12 cellular contexts compared by ENCODE assay signal in the genomic region with DNA sequence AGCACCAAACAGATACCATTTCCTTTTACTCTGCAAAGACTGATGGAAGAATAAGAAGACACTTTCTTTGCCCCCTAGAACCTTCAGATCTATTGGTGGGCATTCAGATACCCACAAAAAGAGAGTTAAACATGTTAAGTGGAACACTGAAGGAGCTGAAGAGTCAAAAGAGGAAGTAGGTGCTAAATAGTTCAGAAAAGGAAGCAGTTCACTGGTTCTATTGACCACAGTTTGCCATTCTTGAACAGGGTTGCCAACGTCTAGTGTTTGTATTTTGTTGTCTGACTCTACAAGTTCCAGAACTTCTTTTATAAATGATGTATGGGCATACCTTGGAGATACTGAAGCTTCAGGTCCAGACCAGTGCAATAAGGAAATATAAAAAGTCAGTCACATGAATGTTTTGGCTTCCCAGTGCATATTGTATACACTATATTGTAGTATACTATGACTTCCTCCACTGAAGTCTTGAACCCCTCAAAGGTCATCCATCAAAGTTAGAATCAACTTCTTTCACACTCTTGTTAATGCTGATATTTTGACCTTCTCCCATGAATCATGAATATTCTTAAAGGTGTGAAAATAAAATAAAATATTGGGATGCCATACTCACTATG. TPM values are rescaled to one million over a fixed set of nuclear protein-coding genes. Genes with fewer than 3 reads are reported as not detected.
DNase-seq lines count a peak whose midpoint lies in the region; ATAC-seq and TF ChIP-seq lines count a peak whose summit lies in the region.
"Had no signal": no experiment of that assay in that cellular context is flagged by ENCODE, and none has a peak within 500 bp of the region (broad histone marks: within the 10 kb centered on the region; RNA-seq: fewer than 3 reads in every experiment).

No MANE protein-coding gene starts in this region.

- TF ChIP-seq CTCF in mucosa of descending colon (IDR thresholded peaks at IDR 0.05) (no peak), adrenal gland (IDR thresholded peaks at IDR 0.05) (no peak), GM13977 (IDR thresholded peaks at IDR 0.05; ENCODE audit: extremely low read depth, insufficient read depth, missing control alignments) (no peak), heart right ventricle (IDR thresholded peaks at IDR 0.05) (no peak), uterus (IDR thresholded peaks at IDR 0.05) (no peak)

- no peaks in the 10 kb centered on the region for H3K36me3 ChIP-seq in mucosa of descending colon (ENCODE audit: low read depth)
- no peaks in the 10 kb centered on the region for H3K36me3 ChIP-seq in adrenal gland (replicated peaks in 1 of 2)
- H3K36me3 ChIP-seq in heart right ventricle: no peaks in the 10 kb centered on the region
- H3K36me3 ChIP-seq in uterus: no peaks in the 10 kb centered on the region

- in situ Hi-C loops in GM13977 (cut with MboI; ENCODE audit: low pct_unique_long_range_greater_than_20kb, low sequenced_read_pairs, unreplicated experiment): no loop called here

- ATAC-seq in GM18909 (IDR thresholded peaks at IDR 0.05; ENCODE audit: poor library complexity, unreplicated experiment) (peak; percentile 93), HG02763 (IDR thresholded peaks at IDR 0.05; ENCODE audit: unreplicated experiment) (peak; percentile 83), mucosa of descending colon (peak; percentile 64), heart right ventricle (no peak)

- no peak for TF ChIP-seq POLR2A in adrenal gland (IDR thresholded peaks at IDR 0.05)
- TF ChIP-seq POLR2A in uterus (IDR thresholded peaks at IDR 0.05): no peak

- 54 to 79% (median 56%) methylated on average over 1 of the region's 1 CpG for WGBS in adrenal gland, 4 donors
- 74 to 77% methylated on average over 1 of the region's 1 CpG for WGBS in heart right ventricle, 2 donors

- peak; percentile 36 for DNase-seq in KG1 (lab: John Stamatoyannopoulos, UW)
- no peak for DNase-seq in mucosa of descending colon
- no peak for DNase-seq in adrenal gland
- no peak for DNase-seq in GM13977 (ENCODE audit: low spot score)
- no peak for DNase-seq in heart right ventricle
- DNase-seq in uterus: no peak
- DNase-seq: activated naive CD4-positive, alpha-beta T cell treated with anti-CD3 and anti-CD28 coated beads for 36 hours; NCI-H1105; T-cell had no signal

- intact Hi-C loops in mucosa of descending colon (cut with DNase I, micrococcal nuclease) (no loop called here), adrenal gland (cut with DNase I) (no loop called here), heart right ventricle (cut with DNase I) (loop anchor here in 2 of 10 donors (5.0 to 10.0 kb wide), 3 partner anchors 314 to 716 kb away; no protein-coding TSS in a partner anchor), uterus (cut with DNase I; ENCODE audit: low total_unique reads) (no loop called here)

- H3K27ac ChIP-seq in adrenal gland (no peak overlapping the region), heart right ventricle (no peak overlapping the region), uterus (no peak overlapping the region)

- peaks cover 21% of the 10 kb centered on the region for H3K4me1 ChIP-seq in mucosa of descending colon (ENCODE audit: low read depth)
- peaks cover 0 to 6% of the 10 kb centered on the region in 2 donors for H3K4me1 ChIP-seq in adrenal gland (replicated peaks in 1 of 2)
- peaks cover 0 to 30% (median 0%) of the 10 kb centered on the region in 9 donors for H3K4me1 ChIP-seq in heart right ventricle
- no peaks in the 10 kb centered on the region for H3K4me1 ChIP-seq in uterus

- H3K4me3 ChIP-seq in mucosa of descending colon (no peak overlapping the region), adrenal gland (no peak overlapping the region), heart right ventricle (no peak overlapping the region), uterus (no peak overlapping the region)

- H3K9me3 ChIP-seq in mucosa of descending colon (no peaks in the 10 kb centered on the region), adrenal gland (replicated peaks in 1 of 3) (no peaks in the 10 kb centered on the region), heart right ventricle (no peaks in the 10 kb centered on the region), uterus (no peaks in the 10 kb centered on the region)

- H3K27me3 ChIP-seq in adrenal gland (no peaks in the 10 kb centered on the region), heart right ventricle (no peaks in the 10 kb centered on the region), uterus (no peaks in the 10 kb centered on the region)

RNA-seq across cellular contexts. Expression of a gene that starts 47.5 kb away (rescaled TPM):
- 100 to 1,000 TPM in 2 of 3 donors, 10 to 100 TPM in 1; 54.9 to 172 (median 122) TPM for total RNA-seq in mucosa of descending colon
- not detected for total RNA-seq in adrenal gland
- not detected for polyA plus RNA-seq in adrenal gland
- total RNA-seq in heart right ventricle: not detected
- polyA plus RNA-seq in heart right ventricle: not detected
- total RNA-seq in uterus: 1 to 10 TPM in 2 of 4 donors, not detected in 2; 7.1 to 9.1 TPM
- total RNA-seq: activated naive CD4-positive, alpha-beta T cell treated with anti-CD3 and anti-CD28 coated beads for 36 hours; lung microvascular endothelial cell; T-cell had no signal

Comparison
In these comparisons a context has a peak if more than half of its experiments do, and no peak if none do; other contexts are left out.
1. ATAC-seq: peak in GM18909 (single experiment), HG02763 (single experiment) and mucosa of descending colon (single experiment); none in heart right ventricle (0 of 8).
2. RNA of a gene that starts 47.5 kb away (total RNA-seq): 54.9 to 172 TPM in mucosa of descending colon; 7.1 to 9.1 TPM in uterus, not detected in adrenal gland and not detected in heart right ventricle; every median in the first group is over 4 times any median in the second.